In the genomic region with DNA sequence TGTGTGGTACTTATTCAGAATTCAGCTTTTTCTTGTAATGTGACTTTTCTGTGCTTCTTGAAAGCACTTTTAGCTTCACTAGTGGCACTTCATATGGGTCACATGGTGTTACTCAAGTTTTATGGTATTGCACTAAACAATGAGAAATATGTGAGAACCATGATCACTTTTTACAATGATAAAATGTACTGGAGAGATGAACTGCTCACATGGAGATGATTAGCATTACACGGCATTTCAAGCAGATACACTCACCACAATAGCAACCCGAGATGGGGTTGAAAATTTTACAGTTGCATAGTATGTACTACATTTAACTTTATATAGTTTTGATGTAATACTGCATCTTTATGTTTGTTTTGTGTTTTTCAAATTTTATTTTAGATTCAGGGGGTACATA, we compare ENCODE assay signal across 19 cellular contexts. TPM values are rescaled to one million over a fixed set of nuclear protein-coding genes. Genes with fewer than 3 reads are reported as not detected.
"Had no signal": no experiment of that assay in that cellular context is flagged by ENCODE, and none has a peak within 500 bp of the region (broad histone marks: within the 10 kb centered on the region; RNA-seq: fewer than 3 reads in every experiment).

No MANE protein-coding gene starts in this region.

- H3K4me1 ChIP-seq: gastrocnemius medialis, prostate gland, right atrium auricular region had no signal

- H3K27ac ChIP-seq: cardiac muscle cell, gastrocnemius medialis, heart left ventricle, prostate gland, right atrium auricular region, WERI-Rb-1 had no signal

- H3K4me3 ChIP-seq: cardiac muscle cell, gastrocnemius medialis, heart left ventricle, mucosa of descending colon, prostate gland, right atrium auricular region had no signal

- H3K9me3 ChIP-seq: gastrocnemius medialis, mucosa of descending colon, prostate gland, right atrium auricular region had no signal

- DNase-seq: activated CD4-positive, alpha-beta T cell treated with anti-CD3 and anti-CD28 coated beads for 1 hour; activated naive CD4-positive, alpha-beta T cell; activated naive CD8-positive, alpha-beta T cell treated with anti-CD3 and anti-CD28 coated beads for 36 hours; amygdala; effector memory CD8-positive, alpha-beta T cell; gastrocnemius medialis; heart left ventricle; kidney glomerular epithelial cell; mucosa of descending colon; naive B cell; stimulated activated CD4-positive, alpha-beta T cell treated with anti-CD3 and anti-CD28 coated beads, Interleukin-12 subunit alpha, Interleukin-12 subunit beta, amount 100 ng/mL, for 4 hours; stimulated activated CD4-positive, alpha-beta T cell treated with anti-CD3 and anti-CD28 coated beads, Interleukin-1b, Interleukin-23, amount 100 ng/mL, for 48 hours; stimulated activated CD8-positive, alpha-beta memory T cell treated with anti-CD3 and anti-CD28 coated beads, Interleukin-4, amount 100 ng/mL, for 48 hours; stimulated activated naive CD4-positive, alpha-beta T cell; WERI-Rb-1 had no signal

- ATAC-seq: effector memory CD8-positive, alpha-beta T cell; gastrocnemius medialis; heart left ventricle; mucosa of descending colon had no signal

- H3K27me3 ChIP-seq: cardiac muscle cell, gastrocnemius medialis, heart left ventricle, right atrium auricular region had no signal

- H3K36me3 ChIP-seq: cardiac muscle cell, gastrocnemius medialis, heart left ventricle, prostate gland, right atrium auricular region, WERI-Rb-1 had no signal

RNA-seq across cellular contexts. Expression of a gene that starts 40.1 kb away (rescaled TPM):
- polyA plus RNA-seq: cardiac muscle cell, fibroblast of lung had no signal
